1 cellular context compared by ENCODE assay signal in the genomic region with DNA sequence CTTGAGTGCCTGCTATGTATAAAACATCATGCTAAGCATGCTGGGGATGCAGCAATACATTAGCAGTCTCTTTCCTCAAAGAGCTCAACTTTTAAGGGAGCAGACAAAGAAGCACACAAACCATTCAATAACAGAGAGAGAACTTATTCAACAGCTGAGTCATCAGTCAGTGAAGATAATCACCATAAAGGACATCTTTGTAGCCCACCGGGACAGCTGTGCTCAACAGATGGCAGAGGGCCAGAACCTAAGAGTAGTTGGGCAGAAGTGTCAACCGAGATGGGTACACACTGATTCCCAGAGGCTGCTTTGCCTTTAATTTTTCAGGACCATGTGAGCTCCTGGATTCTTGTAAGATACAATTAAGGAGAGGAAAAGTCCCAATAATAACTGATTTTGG.
TF ChIP-seq lines count a peak whose summit lies in the region.

No MANE protein-coding gene starts in this region.

TF ChIP-seq in K562, 482 proteins besides CTCF, POLR2A, EP300 and RAD21:
- TF ChIP-seq C11orf30 (IDR thresholded peaks at IDR 0.05; ENCODE audit: low read depth) (peak; percentile 43; the same call in 1 of the 2 replicates), ZNF316 (IDR thresholded peaks at IDR 0.05) (peak; percentile 67), FOSL1 (tag; conservative IDR thresholded peaks at IDR 0.05) (0 out of 2 replicates have a peak, but pooled peaks have one; percentile 19), NFIC (IDR thresholded peaks at IDR 0.05) (peak; percentile 63), MAFG (tag; conservative IDR thresholded peaks at IDR 0.05) (0 out of 2 replicates have a peak, but pooled peaks have one; percentile 17), CBFA2T3 (IDR thresholded peaks at IDR 0.05) (0 out of 2 replicates have a peak, but pooled peaks have one; percentile 23), NFE2 (IDR thresholded peaks at IDR 0.05; ENCODE audit: low read depth) (peak; percentile 36; the same call in 1 of the 2 replicates)
- TF ChIP-seq, protein P1, sequence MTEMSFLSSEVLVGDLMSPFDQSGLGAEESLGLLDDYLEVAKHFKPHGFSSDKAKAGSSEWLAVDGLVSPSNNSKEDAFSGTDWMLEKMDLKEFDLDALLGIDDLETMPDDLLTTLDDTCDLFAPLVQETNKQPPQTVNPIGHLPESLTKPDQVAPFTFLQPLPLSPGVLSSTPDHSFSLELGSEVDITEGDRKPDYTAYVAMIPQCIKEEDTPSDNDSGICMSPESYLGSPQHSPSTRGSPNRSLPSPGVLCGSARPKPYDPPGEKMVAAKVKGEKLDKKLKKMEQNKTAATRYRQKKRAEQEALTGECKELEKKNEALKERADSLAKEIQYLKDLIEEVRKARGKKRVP (CRISPR knock-in tag; IDR thresholded peaks at IDR 0.05): no peak
- TF ChIP-seq, protein P2, sequence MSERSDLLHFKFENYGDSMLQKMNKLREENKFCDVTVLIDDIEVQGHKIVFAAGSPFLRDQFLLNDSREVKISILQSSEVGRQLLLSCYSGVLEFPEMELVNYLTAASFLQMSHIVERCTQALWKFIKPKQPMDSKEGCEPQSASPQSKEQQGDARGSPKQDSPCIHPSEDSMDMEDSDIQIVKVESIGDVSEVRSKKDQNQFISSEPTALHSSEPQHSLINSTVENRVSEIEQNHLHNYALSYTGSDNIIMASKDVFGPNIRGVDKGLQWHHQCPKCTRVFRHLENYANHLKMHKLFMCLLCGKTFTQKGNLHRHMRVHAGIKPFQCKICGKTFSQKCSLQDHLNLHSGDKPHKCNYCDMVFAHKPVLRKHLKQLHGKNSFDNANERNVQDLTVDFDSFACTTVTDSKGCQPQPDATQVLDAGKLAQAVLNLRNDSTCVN (CRISPR knock-in tag; IDR thresholded peaks at IDR 0.05): no peak
